Comparison of ENCODE assay signal across 8 cellular contexts in genomic region chr1:61253059-61253735, GRCh38.
A peak's percentile ranks its signal among the peaks of the same experiment; 100 is the strongest.
DNase-seq lines count a peak whose midpoint lies in the region; ATAC-seq and TF ChIP-seq lines count a peak whose summit lies in the region.

No MANE protein-coding gene starts in this region.

- DNase-seq in GM04503 (ENCODE audit: low read depth) = peak; percentile 13
- peak; percentile 16 for DNase-seq in NCI-H460 (ENCODE audit: extremely low read depth, low read depth)
- peak; percentile 33 for DNase-seq in dermis blood vessel endothelial cell
- no peak for DNase-seq in effector memory CD4-positive, alpha-beta T cell
- DNase-seq in mesenteric fat pad (ENCODE audit: low spot score) = no peak
- no peak for DNase-seq in GM10248 (ENCODE audit: extremely low spot score)

- peaks cover 33 to 40% of the 10 kb centered on the region in 2 experiments for H3K4me1 ChIP-seq in neutrophil (ENCODE audit: control insufficient read depth in 1 of 2, insufficient read depth in 1 of 2, low read depth in 1 of 2, low read length in 1 of 2)
- H3K4me1 ChIP-seq in effector memory CD4-positive, alpha-beta T cell (ENCODE audit: control insufficient read depth, insufficient read depth, low read length, poor library complexity, severe bottlenecking) = peaks cover 3% of the 10 kb centered on the region

- TF ChIP-seq CTCF in neutrophil (IDR thresholded peaks at IDR 0.05) = no peak
- no peak for TF ChIP-seq CTCF in GM10248 (IDR thresholded peaks at IDR 0.05; ENCODE audit: control extremely low read depth, extremely low read depth, low read depth, missing control alignments)

- POLR2A ChIA-PET in GM10248 (lab: Yijun Ruan, JAX) = no interaction called here

- CTCF ChIA-PET in GM10248 (lab: Yijun Ruan, JAX) = interaction anchor here (1.2 to 1.5 kb wide), 3 partner anchors 11 to 22 kb away, joined by 3 to 4 read pairs (median 3); no protein-coding TSS in a partner anchor

- H3K27me3 ChIP-seq in neutrophil = no peaks in the 10 kb centered on the region
- no peaks in the 10 kb centered on the region for H3K27me3 ChIP-seq in effector memory CD4-positive, alpha-beta T cell (replicated peaks; ENCODE audit: control insufficient read depth, insufficient read depth, low read length, poor library complexity, severe bottlenecking)

- ATAC-seq in GM21619 (IDR thresholded peaks at IDR 0.05; ENCODE audit: unreplicated experiment) = no peak

- no peaks in the 10 kb centered on the region for H3K36me3 ChIP-seq in neutrophil
- H3K36me3 ChIP-seq in effector memory CD4-positive, alpha-beta T cell (ENCODE audit: control insufficient read depth, insufficient read depth, low read length) = no peaks in the 10 kb centered on the region

- H3K4me3 ChIP-seq in neutrophil (ENCODE audit: low read depth in 1 of 2, low read length in 1 of 2) = no peak overlapping the region
- H3K4me3 ChIP-seq in effector memory CD4-positive, alpha-beta T cell (ENCODE audit: insufficient read depth, low read depth, low read length, poor library complexity, severe bottlenecking) = no peak overlapping the region

- H3K9me3 ChIP-seq in neutrophil = no peaks in the 10 kb centered on the region
- H3K9me3 ChIP-seq in effector memory CD4-positive, alpha-beta T cell (ENCODE audit: control insufficient read depth, low read length) = no peaks in the 10 kb centered on the region

- peak overlapping the region; percentile 65 for H3K27ac ChIP-seq in neutrophil
- no peak overlapping the region for H3K27ac ChIP-seq in effector memory CD4-positive, alpha-beta T cell (ENCODE audit: insufficient read depth, low read length, poor library complexity, severe bottlenecking)

Comparison
In these comparisons a context has a peak if more than half of its experiments do, and no peak if none do; other contexts are left out.
1. DNase-seq: peak in GM04503 (single experiment), NCI-H460 (single experiment) and dermis blood vessel endothelial cell (single experiment); none in effector memory CD4-positive, alpha-beta T cell (0 of 3), mesenteric fat pad (single experiment) and GM10248 (single experiment).